22 cellular contexts compared by ENCODE assay signal in genomic region chr7:111004297-111004901, GRCh38.
DNase-seq lines count a peak whose midpoint lies in the region; ATAC-seq lines count a peak whose summit lies in the region.
"Had no signal": no experiment of that assay in that cellular context is flagged by ENCODE, and none has a peak within 500 bp of the region (broad histone marks: within the 10 kb centered on the region; RNA-seq: fewer than 3 reads in every experiment).

No MANE protein-coding gene starts in this region.

- H3K9me3 Mint-ChIP-seq in activated T-cell treated with anti-CD3 and anti-CD28 coated beads, Interleukin-2, amount 50 U/mL, for 72 hours, result no peaks in the 10 kb centered on the region
- peaks cover 4% of the 10 kb centered on the region for H3K9me3 Mint-ChIP-seq in activated T-helper 17 cell treated with anti-CD3 and anti-CD28 coated beads, Interleukin-2, amount 50 U/mL, for 72 hours
- H3K9me3 Mint-ChIP-seq in stimulated activated naive CD8-positive, alpha-beta T cell treated with anti-CD3 and anti-CD28 coated beads, Interleukin-15, Interleukin-2, amounts not matched to agents 100 ng/mL and 50 ng/mL, for 24 hours, result peaks cover 8% of the 10 kb centered on the region
- H3K9me3 Mint-ChIP-seq: GM23338, H9 had no signal

- ATAC-seq in activated T-cell treated with anti-CD3 and anti-CD28 coated beads, Interleukin-2, amount 50 U/mL, for 72 hours (replicated peaks in 1 of 2), result peak; percentile 58 to 60
- ATAC-seq in HG02938 (IDR thresholded peaks at IDR 0.05; ENCODE audit: unreplicated experiment), result peak; percentile 58
- peak; percentile 63 for ATAC-seq in activated T-helper 17 cell treated with anti-CD3 and anti-CD28 coated beads, Interleukin-2, amount 50 U/mL, for 72 hours (replicated peaks)
- no peak for ATAC-seq in HG02610 (IDR thresholded peaks at IDR 0.05; ENCODE audit: unreplicated experiment)
- no peak for ATAC-seq in GM18520 (IDR thresholded peaks at IDR 0.05; ENCODE audit: unreplicated experiment)
- ATAC-seq: GM23338, PC-3, Right ventricle myocardium inferior, SK-N-SH treated with all-trans-retinoic acid at 6 μM for 48 hours had no signal

- H3K36me3 Mint-ChIP-seq in activated T-cell treated with anti-CD3 and anti-CD28 coated beads, Interleukin-2, amount 50 U/mL, for 72 hours (ENCODE audit: insufficient read depth in 2 of 2), result no peaks in the 10 kb centered on the region
- no peaks in the 10 kb centered on the region for H3K36me3 Mint-ChIP-seq in activated T-helper 17 cell treated with anti-CD3 and anti-CD28 coated beads, Interleukin-2, amount 50 U/mL, for 72 hours (ENCODE audit: low read depth)
- peaks cover 4% of the 10 kb centered on the region for H3K36me3 Mint-ChIP-seq in stimulated activated naive CD8-positive, alpha-beta T cell treated with anti-CD3 and anti-CD28 coated beads, Interleukin-15, Interleukin-2, amounts not matched to agents 100 ng/mL and 50 ng/mL, for 24 hours (ENCODE audit: low read depth)

- H3K4me3 Mint-ChIP-seq in activated T-cell treated with anti-CD3 and anti-CD28 coated beads, Interleukin-2, amount 50 U/mL, for 72 hours, result peak overlapping the region in 1 of 2 donors; percentile 23
- no peak overlapping the region for H3K4me3 Mint-ChIP-seq in activated T-helper 17 cell treated with anti-CD3 and anti-CD28 coated beads, Interleukin-2, amount 50 U/mL, for 72 hours
- H3K4me3 Mint-ChIP-seq in stimulated activated naive CD8-positive, alpha-beta T cell treated with anti-CD3 and anti-CD28 coated beads, Interleukin-15, Interleukin-2, amounts not matched to agents 100 ng/mL and 50 ng/mL, for 24 hours, result peak overlapping the region; percentile 36
- H3K4me3 Mint-ChIP-seq: CD4-positive, CD25-positive, alpha-beta regulatory T cell; GM23338; H9 had no signal

- DNase-seq in activated T-cell treated with anti-CD3 and anti-CD28 coated beads, Interleukin-2, amount 50 U/mL, for 72 hours, result no peak
- no peak for DNase-seq in activated T-cell treated with anti-CD3 and anti-CD28 coated beads for 4 hours
- DNase-seq: CD4-positive, CD25-positive, alpha-beta regulatory T cell; DMS153; H9; IMR-90; KG1; MG63; NCI-H2029; NCI-H446; NCI-H524 treated with DMSO at 0.1 percent for 48 hours; NCI-H774; PC-3; SJCRH30 had no signal

- no peaks in the 10 kb centered on the region for H3K27me3 Mint-ChIP-seq in activated T-cell treated with anti-CD3 and anti-CD28 coated beads, Interleukin-2, amount 50 U/mL, for 72 hours (ENCODE audit: low read depth)
- no peaks in the 10 kb centered on the region for H3K27me3 Mint-ChIP-seq in activated T-helper 17 cell treated with anti-CD3 and anti-CD28 coated beads, Interleukin-2, amount 50 U/mL, for 72 hours
- no peaks in the 10 kb centered on the region for H3K27me3 Mint-ChIP-seq in stimulated activated naive CD8-positive, alpha-beta T cell treated with anti-CD3 and anti-CD28 coated beads, Interleukin-15, Interleukin-2, amounts not matched to agents 100 ng/mL and 50 ng/mL, for 24 hours
- H3K27me3 Mint-ChIP-seq: CD4-positive, CD25-positive, alpha-beta regulatory T cell had no signal

- H3K27ac Mint-ChIP-seq in activated T-cell treated with anti-CD3 and anti-CD28 coated beads, Interleukin-2, amount 50 U/mL, for 72 hours, result peak overlapping the region; percentile 90
- no peak overlapping the region for H3K27ac Mint-ChIP-seq in activated T-helper 17 cell treated with anti-CD3 and anti-CD28 coated beads, Interleukin-2, amount 50 U/mL, for 72 hours
- H3K27ac Mint-ChIP-seq in stimulated activated naive CD8-positive, alpha-beta T cell treated with anti-CD3 and anti-CD28 coated beads, Interleukin-15, Interleukin-2, amounts not matched to agents 100 ng/mL and 50 ng/mL, for 24 hours, result peak overlapping the region; percentile 86
- H3K27ac Mint-ChIP-seq: CD4-positive, CD25-positive, alpha-beta regulatory T cell; GM23338; H9 had no signal

- H3K4me1 Mint-ChIP-seq in activated T-cell treated with anti-CD3 and anti-CD28 coated beads, Interleukin-2, amount 50 U/mL, for 72 hours (ENCODE audit: low read depth), result peaks cover 6% of the 10 kb centered on the region
- no peaks in the 10 kb centered on the region for H3K4me1 Mint-ChIP-seq in activated T-helper 17 cell treated with anti-CD3 and anti-CD28 coated beads, Interleukin-2, amount 50 U/mL, for 72 hours
- H3K4me1 Mint-ChIP-seq in stimulated activated naive CD8-positive, alpha-beta T cell treated with anti-CD3 and anti-CD28 coated beads, Interleukin-15, Interleukin-2, amounts not matched to agents 100 ng/mL and 50 ng/mL, for 24 hours (ENCODE audit: low read depth), result peaks cover 24% of the 10 kb centered on the region

Comparison
In these comparisons a context has a peak if more than half of its experiments do, and no peak if none do; other contexts are left out.
1. ATAC-seq: peak in activated T-cell treated with anti-CD3 and anti-CD28 coated beads, Interleukin-2, amount 50 U/mL, for 72 hours (2 of 2), HG02938 (single experiment) and activated T-helper 17 cell treated with anti-CD3 and anti-CD28 coated beads, Interleukin-2, amount 50 U/mL, for 72 hours (single experiment); none in HG02610 (single experiment) and GM18520 (single experiment).